ENCODE assay signal across 25 cellular contexts in genomic region chr6:146305098-146305497, GRCh38.
DNase-seq lines count a peak whose midpoint lies in the region; TF ChIP-seq lines count a peak whose summit lies in the region.
"Had no signal": no experiment of that assay in that cellular context is flagged by ENCODE, and none has a peak within 500 bp of the region (broad histone marks: within the 10 kb centered on the region; RNA-seq: fewer than 3 reads in every experiment).

No MANE protein-coding gene starts in this region.

- H3K4me1 ChIP-seq in neuronal stem cell (ENCODE audit: control insufficient read depth in 2 of 2, insufficient read depth in 1 of 2, low read depth in 1 of 2, low read length in 2 of 2) (peaks cover 2 to 17% of the 10 kb centered on the region in 2 donors), breast epithelium (no peaks in the 10 kb centered on the region)
- H3K4me1 ChIP-seq: esophagus muscularis mucosa, prostate gland, SJSA1, thyroid gland had no signal

- DNase-seq in NOMO-1 treated with DMSO at 0.1 percent for 48 hours (lab: John Stamatoyannopoulos, UW; ENCODE audit: unreplicated experiment) (peak; percentile 59), neuronal stem cell (ENCODE audit: low spot score) (no peak), breast epithelium (ENCODE audit: low spot score in 2 of 2) (no peak), RPMI8226 (no peak)
- DNase-seq in effector CD8-positive, alpha-beta T cell (lab: John Stamatoyannopoulos, UW) = no peak
- DNase-seq: activated CD4-positive, CD25-positive, alpha-beta regulatory T cell; activated CD8-positive, alpha-beta T cell treated with anti-CD3 and anti-CD28 coated beads for 36 hours; activated naive CD4-positive, alpha-beta T cell treated with anti-CD3 and anti-CD28 coated beads, Interleukin-2, amount 10 ng/mL, durations not matched to agents 7 days and 5 days; CD8-positive, alpha-beta memory T cell; DMS53; effector memory CD4-positive, alpha-beta T cell; H7; left cardiac atrium; midbrain; NCI-H69; PC-9; stimulated activated CD4-positive, alpha-beta T cell treated with anti-CD3 and anti-CD28 coated beads, Interleukin-4, amount 100 ng/mL, for 1 hour; stimulated activated naive CD8-positive, alpha-beta T cell treated with anti-CD3 and anti-CD28 coated beads, Interleukin-15, Interleukin-2, amounts not matched to agents 100 U/mL and 50 U/mL, for 24 hours; thyroid gland had no signal

- H3K36me3 Mint-ChIP-seq in dendritic cell treated with granulocyte-macrophage colony-stimulating factor and Interleukin-4, amounts not matched to agents 40 ng/mL and 50 ng/mL, for 4 days (ENCODE audit: low read depth) = no peaks in the 10 kb centered on the region
- H3K36me3 Mint-ChIP-seq: activated naive CD4-positive, alpha-beta T cell treated with anti-CD3 and anti-CD28 coated beads, Interleukin-2, amount 10 ng/mL, durations not matched to agents 7 days and 5 days; CD8-positive, alpha-beta memory T cell had no signal

- H3K36me3 ChIP-seq in neuronal stem cell (replicated peaks in 1 of 2; ENCODE audit: control insufficient read depth in 2 of 2, insufficient read depth in 2 of 2, low read length in 2 of 2) = no peaks in the 10 kb centered on the region
- no peaks in the 10 kb centered on the region for H3K36me3 ChIP-seq in breast epithelium
- H3K36me3 ChIP-seq: esophagus muscularis mucosa, prostate gland, SJSA1, thyroid gland had no signal

- H4K91ac ChIP-seq in neuronal stem cell (ENCODE audit: low read depth, low read length, poor library complexity) = no peak overlapping the region

- H3K4me3 ChIP-seq in neuronal stem cell (ENCODE audit: low read length in 2 of 2) = no peak overlapping the region
- no peak overlapping the region for H3K4me3 ChIP-seq in breast epithelium
- H3K4me3 ChIP-seq: esophagus muscularis mucosa, PC-9, prostate gland, SJSA1, thyroid gland had no signal

- no peak overlapping the region for H3K9ac ChIP-seq in neuronal stem cell (ENCODE audit: low read depth, low read length, poor library complexity)

- TF ChIP-seq EP300 in Ishikawa (IDR thresholded peaks at IDR 0.05; ENCODE audit: borderline replicate concordance) = peak; percentile 43; the same call in 1 of the 2 replicates

- H3K79me1 ChIP-seq in neuronal stem cell (ENCODE audit: low read depth, low read length) = no peaks in the 10 kb centered on the region

- no peak overlapping the region for H3K18ac ChIP-seq in neuronal stem cell (ENCODE audit: low read length)

- H3K4me3 Mint-ChIP-seq in dendritic cell treated with granulocyte-macrophage colony-stimulating factor and Interleukin-4, amounts not matched to agents 40 ng/mL and 50 ng/mL, for 4 days = no peak overlapping the region
- H3K4me3 Mint-ChIP-seq: activated CD8-positive, alpha-beta T cell treated with anti-CD3 and anti-CD28 coated beads for 36 hours; activated naive CD4-positive, alpha-beta T cell treated with anti-CD3 and anti-CD28 coated beads, Interleukin-2, amount 10 ng/mL, durations not matched to agents 7 days and 5 days; CD8-positive, alpha-beta memory T cell; neural crest cell had no signal

- no peak overlapping the region for H2AK5ac ChIP-seq in neuronal stem cell (ENCODE audit: low read depth, low read length)

- H2AFZ ChIP-seq in neuronal stem cell (ENCODE audit: low read length) = no peak overlapping the region
- H2AFZ ChIP-seq: PC-9 had no signal

- no peak overlapping the region for H3K23ac ChIP-seq in neuronal stem cell (ENCODE audit: low read depth, low read length, poor library complexity)

- H3K27ac ChIP-seq in neuronal stem cell (replicated peaks; ENCODE audit: low read length) (no peak overlapping the region), breast epithelium (no peak overlapping the region)
- H3K27ac ChIP-seq: esophagus muscularis mucosa, PC-9, prostate gland, SJSA1, thyroid gland had no signal

- H4K8ac ChIP-seq in neuronal stem cell (ENCODE audit: low read depth, low read length) = peak overlapping the region; percentile 48

- H3K4ac ChIP-seq in neuronal stem cell (ENCODE audit: low read length) = no peak overlapping the region

- WGBS in neuronal stem cell (ENCODE audit: extremely low coverage in 2 of 2, insufficient read length in 2 of 2, insufficient replicate concordance in 1 of 2), 2 donors = no CpG with 5 or more reads among the region's 1 CpG

- peak overlapping the region; percentile 43 for H3K27ac Mint-ChIP-seq in dendritic cell treated with granulocyte-macrophage colony-stimulating factor and Interleukin-4, amounts not matched to agents 40 ng/mL and 50 ng/mL, for 4 days
- H3K27ac Mint-ChIP-seq: activated CD8-positive, alpha-beta T cell treated with anti-CD3 and anti-CD28 coated beads for 36 hours; activated naive CD4-positive, alpha-beta T cell treated with anti-CD3 and anti-CD28 coated beads, Interleukin-2, amount 10 ng/mL, durations not matched to agents 7 days and 5 days; CD8-positive, alpha-beta memory T cell had no signal

- no peaks in the 10 kb centered on the region for H3K27me3 Mint-ChIP-seq in dendritic cell treated with granulocyte-macrophage colony-stimulating factor and Interleukin-4, amounts not matched to agents 40 ng/mL and 50 ng/mL, for 4 days
- H3K27me3 Mint-ChIP-seq: activated CD8-positive, alpha-beta T cell treated with anti-CD3 and anti-CD28 coated beads for 36 hours; activated naive CD4-positive, alpha-beta T cell treated with anti-CD3 and anti-CD28 coated beads, Interleukin-2, amount 10 ng/mL, durations not matched to agents 7 days and 5 days; CD8-positive, alpha-beta memory T cell had no signal

- peaks cover 37% of the 10 kb centered on the region for H3K4me1 Mint-ChIP-seq in dendritic cell treated with granulocyte-macrophage colony-stimulating factor and Interleukin-4, amounts not matched to agents 40 ng/mL and 50 ng/mL, for 4 days (ENCODE audit: low read depth)
- H3K4me1 Mint-ChIP-seq: activated naive CD4-positive, alpha-beta T cell treated with anti-CD3 and anti-CD28 coated beads, Interleukin-2, amount 10 ng/mL, durations not matched to agents 7 days and 5 days; CD8-positive, alpha-beta memory T cell had no signal

- H3K9me3 ChIP-seq in neuronal stem cell (replicated peaks in 1 of 2; ENCODE audit: control insufficient read depth in 2 of 2, insufficient read depth in 1 of 2, low read depth in 1 of 2, low read length in 2 of 2) (no peaks in the 10 kb centered on the region), breast epithelium (no peaks in the 10 kb centered on the region)
- H3K9me3 ChIP-seq: esophagus muscularis mucosa, prostate gland, SJSA1, thyroid gland had no signal

- H2BK12ac ChIP-seq in neuronal stem cell (ENCODE audit: low read length) = no peak overlapping the region

- no peak overlapping the region for H2BK120ac ChIP-seq in neuronal stem cell (ENCODE audit: low read depth, low read length)

- intact Hi-C loops in dendritic cell treated with granulocyte-macrophage colony-stimulating factor and Interleukin-4, amounts not matched to agents 40 ng/mL and 50 ng/mL, for 4 days (cut with micrococcal nuclease) = loop anchor here (5.0 kb wide), 1 partner anchor 52 kb away; no protein-coding TSS in a partner anchor
- intact Hi-C loops in breast epithelium (cut with DNase I; ENCODE audit: low total_unique reads) = no loop called here

- no peak overlapping the region for H2BK15ac ChIP-seq in neuronal stem cell (ENCODE audit: low read length)

- no peaks in the 10 kb centered on the region for H3K27me3 ChIP-seq in neuronal stem cell (ENCODE audit: control insufficient read depth in 3 of 3, insufficient read depth in 3 of 3, low read depth in 1 of 3, low read length in 3 of 3)
- no peaks in the 10 kb centered on the region for H3K27me3 ChIP-seq in breast epithelium
- H3K27me3 ChIP-seq: esophagus muscularis mucosa, SJSA1, thyroid gland had no signal

- no peak overlapping the region for H3K4me2 ChIP-seq in neuronal stem cell (ENCODE audit: insufficient read depth, low read length, poor library complexity, severe bottlenecking)
- H3K4me2 ChIP-seq: PC-9 had no signal

- TF ChIP-seq CTCF in breast epithelium (IDR thresholded peaks at IDR 0.05) = no peak

- no peak overlapping the region for H3K14ac ChIP-seq in neuronal stem cell (ENCODE audit: low read length)

- TF ChIP-seq POLR2A in breast epithelium (IDR thresholded peaks at IDR 0.05) = no peak

- no peak for TF ChIP-seq RAD21 in Ishikawa (IDR thresholded peaks at IDR 0.05; ENCODE audit: low read depth)

- no peaks in the 10 kb centered on the region for H3K9me3 Mint-ChIP-seq in dendritic cell treated with granulocyte-macrophage colony-stimulating factor and Interleukin-4, amounts not matched to agents 40 ng/mL and 50 ng/mL, for 4 days
- H3K9me3 Mint-ChIP-seq: activated CD8-positive, alpha-beta T cell treated with anti-CD3 and anti-CD28 coated beads for 36 hours; activated naive CD4-positive, alpha-beta T cell treated with anti-CD3 and anti-CD28 coated beads, Interleukin-2, amount 10 ng/mL, durations not matched to agents 7 days and 5 days; CD8-positive, alpha-beta memory T cell; neural crest cell had no signal

- no peak overlapping the region for H2BK5ac ChIP-seq in neuronal stem cell (ENCODE audit: low read length)

TF ChIP-seq in Ishikawa, 13 proteins besides CTCF, POLR2A, EP300 and RAD21:
- TF ChIP-seq NFIC (IDR thresholded peaks at IDR 0.05) (0 out of 2 replicates have a peak, but pooled peaks have one; percentile 9), EGR1 (IDR thresholded peaks at IDR 0.05) (no peak), YY1 (IDR thresholded peaks at IDR 0.05; ENCODE audit: low read depth) (no peak)
TF ChIP-seq in Ishikawa: peak in this region for 1.
